ENCODE assay signal across 22 cellular contexts in the genomic region with DNA sequence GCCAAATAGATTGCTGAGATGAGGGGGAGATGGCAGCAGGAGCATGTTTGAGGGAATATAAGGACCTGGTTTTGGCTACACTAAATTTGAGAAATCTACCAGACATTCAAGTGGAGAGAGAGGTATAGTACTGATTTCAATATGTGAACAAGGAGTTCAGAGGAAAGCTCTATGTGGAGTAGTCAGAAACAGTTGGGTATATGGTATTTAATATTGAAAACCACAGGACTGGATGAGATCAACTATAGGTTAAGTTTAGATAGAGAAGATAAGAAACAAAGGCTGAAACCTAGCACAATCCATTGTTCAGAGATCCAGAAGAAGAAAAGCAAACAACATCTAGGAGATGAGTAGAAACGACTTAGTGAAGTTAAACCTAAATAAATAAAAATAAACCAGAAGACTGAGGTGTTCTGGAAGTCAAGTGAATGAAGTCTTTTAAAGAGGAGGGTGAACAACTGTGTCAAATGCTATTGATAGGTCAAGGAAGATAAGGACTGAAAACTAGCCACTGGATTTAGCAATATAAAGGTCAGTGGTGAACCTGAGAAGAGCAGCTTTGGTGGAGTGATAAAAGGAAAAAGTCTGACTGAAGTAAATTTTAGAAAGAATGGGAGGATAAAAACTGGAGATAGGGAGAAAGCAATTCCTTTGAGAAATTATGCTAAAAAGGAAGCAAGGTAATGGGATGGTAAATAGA.
DNase-seq lines count a peak whose midpoint lies in the region; ATAC-seq, FAIRE-seq and TF ChIP-seq lines count a peak whose summit lies in the region.
"Had no signal": no experiment of that assay in that cellular context is flagged by ENCODE, and none has a peak within 500 bp of the region (broad histone marks: within the 10 kb centered on the region; RNA-seq: fewer than 3 reads in every experiment).

No MANE protein-coding gene starts in this region.

- no peak for TF ChIP-seq POLR2A in H54 (IDR thresholded peaks at IDR 0.05; ENCODE audit: low read depth, low read length)

- H3K27me3 Mint-ChIP-seq in activated CD4-positive, alpha-beta T cell treated with anti-CD3 and anti-CD28 coated beads, Interleukin-2, amount 10 ng/mL, durations not matched to agents 7 days and 5 days = no peaks in the 10 kb centered on the region
- H3K27me3 Mint-ChIP-seq in activated T-helper 1 cell treated with anti-CD3 and anti-CD28 coated beads, Interleukin-12 subunit alpha, Interleukin-12 subunit beta, Interleukin-2, Interleukin-4 antibody, amounts not matched to agents 30 ng/mL and 10 ng/mL and 1 ng/mL, durations not matched to agents 14 hours and 24 hours and 36 hours (ENCODE audit: insufficient read depth) = no peaks in the 10 kb centered on the region
- no peaks in the 10 kb centered on the region for H3K27me3 Mint-ChIP-seq in neural progenitor cell (ENCODE audit: insufficient read depth, low read depth)

- H3F3A ChIP-seq in neural progenitor cell (ENCODE audit: low read depth) = peaks cover 5% of the 10 kb centered on the region

- peaks cover 4% of the 10 kb centered on the region for H3K9me3 ChIP-seq in neural progenitor cell (ENCODE audit: low read depth)
- H3K9me3 ChIP-seq: Peyer's patch had no signal

- H3K27me3 ChIP-seq in bronchial epithelial cell (ENCODE audit: control insufficient read depth, insufficient read depth, low read length) (no peaks in the 10 kb centered on the region), neural progenitor cell (no peaks in the 10 kb centered on the region)
- H3K27me3 ChIP-seq: Peyer's patch had no signal

- peaks cover 24% of the 10 kb centered on the region for H3K9me3 Mint-ChIP-seq in activated CD4-positive, alpha-beta T cell treated with anti-CD3 and anti-CD28 coated beads, Interleukin-2, amount 10 ng/mL, durations not matched to agents 7 days and 5 days
- H3K9me3 Mint-ChIP-seq in activated T-helper 1 cell treated with anti-CD3 and anti-CD28 coated beads, Interleukin-12 subunit alpha, Interleukin-12 subunit beta, Interleukin-2, Interleukin-4 antibody, amounts not matched to agents 30 ng/mL and 10 ng/mL and 1 ng/mL, durations not matched to agents 14 hours and 24 hours and 36 hours = peaks cover 27% of the 10 kb centered on the region
- H3K9me3 Mint-ChIP-seq in neural progenitor cell = peaks cover 24% of the 10 kb centered on the region

- H3K4me3 ChIP-seq in bronchial epithelial cell (ENCODE audit: low read depth, low read length) (no peak overlapping the region), neural progenitor cell (no peak overlapping the region)
- H3K4me3 ChIP-seq: Peyer's patch had no signal

- no peak overlapping the region for H3K4me3 Mint-ChIP-seq in activated CD4-positive, alpha-beta T cell treated with anti-CD3 and anti-CD28 coated beads, Interleukin-2, amount 10 ng/mL, durations not matched to agents 7 days and 5 days
- H3K4me3 Mint-ChIP-seq in activated T-helper 1 cell treated with anti-CD3 and anti-CD28 coated beads, Interleukin-12 subunit alpha, Interleukin-12 subunit beta, Interleukin-2, Interleukin-4 antibody, amounts not matched to agents 30 ng/mL and 10 ng/mL and 1 ng/mL, durations not matched to agents 14 hours and 24 hours and 36 hours = no peak overlapping the region
- no peak overlapping the region for H3K4me3 Mint-ChIP-seq in neural progenitor cell
- H3K4me3 Mint-ChIP-seq: CD8-positive, alpha-beta T cell had no signal

- H3K4me2 ChIP-seq in neural progenitor cell = no peak overlapping the region
- H3K4me2 ChIP-seq: KMS-11 had no signal

- H3K4me1 ChIP-seq in neural progenitor cell = no peaks in the 10 kb centered on the region
- H3K4me1 ChIP-seq: Peyer's patch had no signal

- no peaks in the 10 kb centered on the region for H4K20me1 ChIP-seq in neural progenitor cell (ENCODE audit: low read depth)

- POLR2A ChIA-PET in activated CD4-positive, alpha-beta T cell treated with anti-CD3 and anti-CD28 coated beads, Interleukin-2, amount 10 ng/mL, durations not matched to agents 7 days and 5 days (lab: Charles Lee) = no interaction called here

- H3K4me1 Mint-ChIP-seq in activated CD4-positive, alpha-beta T cell treated with anti-CD3 and anti-CD28 coated beads, Interleukin-2, amount 10 ng/mL, durations not matched to agents 7 days and 5 days = peaks cover 8% of the 10 kb centered on the region
- peaks cover 28% of the 10 kb centered on the region for H3K4me1 Mint-ChIP-seq in activated T-helper 1 cell treated with anti-CD3 and anti-CD28 coated beads, Interleukin-12 subunit alpha, Interleukin-12 subunit beta, Interleukin-2, Interleukin-4 antibody, amounts not matched to agents 30 ng/mL and 10 ng/mL and 1 ng/mL, durations not matched to agents 14 hours and 24 hours and 36 hours (ENCODE audit: low read depth)
- no peaks in the 10 kb centered on the region for H3K4me1 Mint-ChIP-seq in neural progenitor cell

- ATAC-seq in GM19351 (IDR thresholded peaks at IDR 0.05; ENCODE audit: unreplicated experiment) = no peak
- ATAC-seq: CD8-positive, alpha-beta T cell had no signal

- H2AFZ ChIP-seq in neural progenitor cell (replicated peaks) = no peak overlapping the region

- no peaks in the 10 kb centered on the region for H3K36me3 ChIP-seq in bronchial epithelial cell (ENCODE audit: control insufficient read depth, insufficient read depth, low read length)
- no peaks in the 10 kb centered on the region for H3K36me3 ChIP-seq in neural progenitor cell
- H3K36me3 ChIP-seq: Peyer's patch had no signal

- TF ChIP-seq CTCF in bronchial epithelial cell (IDR thresholded peaks at IDR 0.05; ENCODE audit: insufficient read depth, low read length, severe bottlenecking) (no peak), neural progenitor cell (IDR thresholded peaks at IDR 0.05) (no peak)

- H3K79me2 ChIP-seq in neural progenitor cell (ENCODE audit: low read depth) = no peaks in the 10 kb centered on the region

- FAIRE-seq in H54 (lab: Jason Lieb, UNC) = peak; percentile 6
- peak; percentile 13 for FAIRE-seq in bronchial epithelial cell (lab: Jason Lieb, UNC)
- FAIRE-seq: G401.6, GM12892 had no signal

- no peak overlapping the region for H3K27ac ChIP-seq in neural progenitor cell
- H3K27ac ChIP-seq: KMS-11, Peyer's patch had no signal

- intact Hi-C loops in activated T-helper 1 cell treated with anti-CD3 and anti-CD28 coated beads, Interleukin-12 subunit alpha, Interleukin-12 subunit beta, Interleukin-2, Interleukin-4 antibody, amounts not matched to agents 30 ng/mL and 10 ng/mL and 1 ng/mL, durations not matched to agents 14 hours and 24 hours and 36 hours (cut with micrococcal nuclease) = loop anchor here (1.0 to 5.0 kb wide), 3 partner anchors 43 to 550 kb away; a partner anchor contains a TSS

- no peak for DNase-seq in activated CD4-positive, alpha-beta T cell treated with anti-CD3 and anti-CD28 coated beads, Interleukin-2, amount 10 ng/mL, durations not matched to agents 7 days and 5 days
- no peak for DNase-seq in activated CD4-positive, alpha-beta T cell treated with anti-CD3 and anti-CD28 coated beads for 4 hours
- DNase-seq in H54 (ENCODE audit: insufficient read length, low spot score) (no peak), bronchial epithelial cell (ENCODE audit: low read depth) (no peak), neural progenitor cell (ENCODE audit: low spot score) (no peak), GOT3 (lab: John Stamatoyannopoulos, UW) (no peak)
- DNase-seq in activated T-helper 1 cell treated with anti-CD3 and anti-CD28 coated beads, Interleukin-12 subunit alpha, Interleukin-12 subunit beta, Interleukin-2, Interleukin-4 antibody, amounts not matched to agents 30 ng/mL and 10 ng/mL and 1 ng/mL, durations not matched to agents 14 hours and 24 hours and 36 hours (ENCODE audit: low spot score) = no peak
- DNase-seq: AML-193; C1 segment of cervical spinal cord; CD8-positive, alpha-beta T cell; DMS153; H7; NCI-H1105; NCI-H2029 treated with DMSO at 0.1 percent for 48 hours; NCI-H2171; NCI-H524 treated with DMSO at 0.1 percent for 48 hours; NCI-H82; Peyer's patch had no signal

- H3K9ac ChIP-seq in neural progenitor cell = no peak overlapping the region
- H3K9ac ChIP-seq: KMS-11 had no signal

- H3K27ac Mint-ChIP-seq in activated CD4-positive, alpha-beta T cell treated with anti-CD3 and anti-CD28 coated beads, Interleukin-2, amount 10 ng/mL, durations not matched to agents 7 days and 5 days = peak overlapping the region; percentile 28
- peak overlapping the region; percentile 75 for H3K27ac Mint-ChIP-seq in activated T-helper 1 cell treated with anti-CD3 and anti-CD28 coated beads, Interleukin-12 subunit alpha, Interleukin-12 subunit beta, Interleukin-2, Interleukin-4 antibody, amounts not matched to agents 30 ng/mL and 10 ng/mL and 1 ng/mL, durations not matched to agents 14 hours and 24 hours and 36 hours
- no peak overlapping the region for H3K27ac Mint-ChIP-seq in neural progenitor cell
- H3K27ac Mint-ChIP-seq: CD8-positive, alpha-beta T cell had no signal

- CTCF ChIA-PET in activated CD4-positive, alpha-beta T cell treated with anti-CD3 and anti-CD28 coated beads, Interleukin-2, amount 10 ng/mL, durations not matched to agents 7 days and 5 days (lab: Charles Lee) = interaction anchor here (1.0 kb wide), 2 partner anchors 41 to 187 kb away, joined by 3 to 4 read pairs; no protein-coding TSS in a partner anchor

- peaks cover 16% of the 10 kb centered on the region for H3K36me3 Mint-ChIP-seq in activated CD4-positive, alpha-beta T cell treated with anti-CD3 and anti-CD28 coated beads, Interleukin-2, amount 10 ng/mL, durations not matched to agents 7 days and 5 days (ENCODE audit: low read depth)
- peaks cover 26% of the 10 kb centered on the region for H3K36me3 Mint-ChIP-seq in activated T-helper 1 cell treated with anti-CD3 and anti-CD28 coated beads, Interleukin-12 subunit alpha, Interleukin-12 subunit beta, Interleukin-2, Interleukin-4 antibody, amounts not matched to agents 30 ng/mL and 10 ng/mL and 1 ng/mL, durations not matched to agents 14 hours and 24 hours and 36 hours (ENCODE audit: low read depth)
- peaks cover 16% of the 10 kb centered on the region for H3K36me3 Mint-ChIP-seq in neural progenitor cell
